In genomic region chr18:55861266-55861665, GRCh38 we compare ENCODE assay signal across 1 cellular context.
TF ChIP-seq lines count a peak whose summit lies in the region.

No MANE protein-coding gene starts in this region.

TF ChIP-seq in SK-N-SH treated with all-trans-retinoic acid at 6 μM for 48 hours, 23 proteins besides CTCF, POLR2A, EP300 and RAD21 (continued from another document):
- TF ChIP-seq BACH2 (CRISPR knock-in tag; IDR thresholded peaks at IDR 0.05; ENCODE audit: borderline replicate concordance), result no peak
- TF ChIP-seq SNAI2 (CRISPR knock-in tag; IDR thresholded peaks at IDR 0.05), result no peak
- no peak for TF ChIP-seq TOX (CRISPR knock-in tag; IDR thresholded peaks at IDR 0.05; ENCODE audit: borderline replicate concordance)
- TF ChIP-seq, protein P1, sequence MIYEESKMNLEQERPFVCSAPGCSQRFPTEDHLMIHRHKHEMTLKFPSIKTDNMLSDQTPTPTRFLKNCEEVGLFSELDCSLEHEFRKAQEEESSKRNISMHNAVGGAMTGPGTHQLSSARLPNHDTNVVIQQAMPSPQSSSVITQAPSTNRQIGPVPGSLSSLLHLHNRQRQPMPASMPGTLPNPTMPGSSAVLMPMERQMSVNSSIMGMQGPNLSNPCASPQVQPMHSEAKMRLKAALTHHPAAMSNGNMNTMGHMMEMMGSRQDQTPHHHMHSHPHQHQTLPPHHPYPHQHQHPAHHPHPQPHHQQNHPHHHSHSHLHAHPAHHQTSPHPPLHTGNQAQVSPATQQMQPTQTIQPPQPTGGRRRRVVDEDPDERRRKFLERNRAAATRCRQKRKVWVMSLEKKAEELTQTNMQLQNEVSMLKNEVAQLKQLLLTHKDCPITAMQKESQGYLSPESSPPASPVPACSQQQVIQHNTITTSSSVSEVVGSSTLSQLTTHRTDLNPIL (CRISPR knock-in tag; IDR thresholded peaks at IDR 0.05; ENCODE audit: low read depth), result no peak
